8 cellular contexts compared by ENCODE assay signal in the genomic region with DNA sequence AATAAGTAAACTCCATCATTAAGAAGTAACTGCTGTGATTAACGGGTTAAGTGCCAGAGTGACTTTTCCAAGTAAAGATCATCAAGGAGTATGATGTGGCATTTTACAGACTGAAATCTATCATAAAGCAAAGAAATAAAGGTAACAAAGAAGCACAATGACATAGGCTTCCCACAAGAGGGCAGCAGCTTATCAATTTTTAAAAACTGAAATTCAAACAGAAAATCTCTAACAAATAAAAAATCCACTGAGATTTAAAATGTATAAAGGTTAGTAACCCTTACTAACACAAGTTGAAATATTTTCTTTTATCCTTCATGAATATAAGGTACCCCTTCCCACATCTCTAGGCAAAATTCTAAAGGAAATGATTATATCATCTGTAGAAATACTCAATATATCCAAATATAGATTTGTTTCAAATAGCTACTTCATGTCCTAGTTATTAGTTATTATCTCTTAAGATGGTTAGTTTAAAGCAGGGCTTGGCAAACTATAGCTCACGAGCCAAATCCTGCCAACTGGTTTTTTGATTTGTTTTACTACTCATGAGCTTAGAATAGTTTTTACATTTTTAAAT. TPM values are rescaled to one million over a fixed set of nuclear protein-coding genes. Genes with fewer than 3 reads are reported as not detected.
DNase-seq lines count a peak whose midpoint lies in the region; ATAC-seq and TF ChIP-seq lines count a peak whose summit lies in the region.

No MANE protein-coding gene starts in this region.

- ATAC-seq in HG03439 (IDR thresholded peaks at IDR 0.05; ENCODE audit: unreplicated experiment): no peak

- H3K27ac ChIP-seq in testis: no peak overlapping the region

- no peaks in the 10 kb centered on the region for H3K9me3 ChIP-seq in testis

- intact Hi-C loops in testis (cut with DNase I; ENCODE audit: low total_unique reads): loop anchor here (5.0 kb wide), 1 partner anchor 180 kb away; no protein-coding TSS in a partner anchor

- no peaks in the 10 kb centered on the region for H3K4me1 ChIP-seq in testis

- TF ChIP-seq POLR2A in testis (IDR thresholded peaks at IDR 0.05): no peak

- 52 to 60% methylated on average over 2 of the region's 2 CpGs for WGBS in testis, 2 donors

- peak; percentile 37 for DNase-seq in stimulated activated CD4-positive, alpha-beta T cell treated with anti-CD3 and anti-CD28 coated beads, Interleukin-4, amount 100 ng/mL, for 24 hours
- no peak for DNase-seq in stimulated activated CD4-positive, alpha-beta T cell treated with anti-CD3 and anti-CD28 coated beads, Interleukin-4, amount 100 ng/mL, for 4 hours
- DNase-seq in MV-4-11 (lab: John Stamatoyannopoulos, UW) (peak; percentile 32), iPS-NIHi11 (ENCODE audit: low spot score) (peak; percentile 14), testis (no peak)
- DNase-seq in activated CD4-positive, alpha-beta T cell treated with anti-CD3 and anti-CD28 coated beads, Interleukin-2, amount 50 U/mL, for 1 hour: peak; percentile 3
- DNase-seq in stimulated activated CD4-positive, alpha-beta T cell treated with anti-CD3 and anti-CD28 coated beads, Interleukin-4, amount 100 ng/mL, for 1 hour: no peak

- no peaks in the 10 kb centered on the region for H3K27me3 ChIP-seq in testis

- H3K4me3 ChIP-seq in testis: no peak overlapping the region

- peak; percentile 45 to 72 (median 48) for TF ChIP-seq CTCF in testis (IDR thresholded peaks at IDR 0.05)

- H3K36me3 ChIP-seq in testis (ENCODE audit: low read depth, missing control alignments): no peaks in the 10 kb centered on the region

RNA-seq across cellular contexts. Expression of a gene that starts 29.2 kb away (rescaled TPM):
- total RNA-seq in testis: 10 to 100 TPM; 31.8 to 35.9 TPM
- polyA plus RNA-seq in testis (ENCODE audit: insufficient read depth, low read depth, low replicate concordance): 50.7 TPM

RNA-seq across cellular contexts. Expression of a gene that starts 38.1 kb away (rescaled TPM):
- under 1 TPM in 1 of 2 donors, not detected in 1; 0.12 TPM for total RNA-seq in testis
- polyA plus RNA-seq in testis (ENCODE audit: insufficient read depth, low read depth, low replicate concordance): 0.51 TPM

Comparison
In these comparisons a context has a peak if more than half of its experiments do, and no peak if none do; other contexts are left out.
1. DNase-seq: peak in stimulated activated CD4-positive, alpha-beta T cell treated with anti-CD3 and anti-CD28 coated beads, Interleukin-4, amount 100 ng/mL, for 24 hours (single experiment), MV-4-11 (single experiment), activated CD4-positive, alpha-beta T cell treated with anti-CD3 and anti-CD28 coated beads, Interleukin-2, amount 50 U/mL, for 1 hour (single experiment) and iPS-NIHi11 (single experiment); none in stimulated activated CD4-positive, alpha-beta T cell treated with anti-CD3 and anti-CD28 coated beads, Interleukin-4, amount 100 ng/mL, for 4 hours (0 of 2), testis (single experiment) and stimulated activated CD4-positive, alpha-beta T cell treated with anti-CD3 and anti-CD28 coated beads, Interleukin-4, amount 100 ng/mL, for 1 hour (single experiment).